In the genomic region with DNA sequence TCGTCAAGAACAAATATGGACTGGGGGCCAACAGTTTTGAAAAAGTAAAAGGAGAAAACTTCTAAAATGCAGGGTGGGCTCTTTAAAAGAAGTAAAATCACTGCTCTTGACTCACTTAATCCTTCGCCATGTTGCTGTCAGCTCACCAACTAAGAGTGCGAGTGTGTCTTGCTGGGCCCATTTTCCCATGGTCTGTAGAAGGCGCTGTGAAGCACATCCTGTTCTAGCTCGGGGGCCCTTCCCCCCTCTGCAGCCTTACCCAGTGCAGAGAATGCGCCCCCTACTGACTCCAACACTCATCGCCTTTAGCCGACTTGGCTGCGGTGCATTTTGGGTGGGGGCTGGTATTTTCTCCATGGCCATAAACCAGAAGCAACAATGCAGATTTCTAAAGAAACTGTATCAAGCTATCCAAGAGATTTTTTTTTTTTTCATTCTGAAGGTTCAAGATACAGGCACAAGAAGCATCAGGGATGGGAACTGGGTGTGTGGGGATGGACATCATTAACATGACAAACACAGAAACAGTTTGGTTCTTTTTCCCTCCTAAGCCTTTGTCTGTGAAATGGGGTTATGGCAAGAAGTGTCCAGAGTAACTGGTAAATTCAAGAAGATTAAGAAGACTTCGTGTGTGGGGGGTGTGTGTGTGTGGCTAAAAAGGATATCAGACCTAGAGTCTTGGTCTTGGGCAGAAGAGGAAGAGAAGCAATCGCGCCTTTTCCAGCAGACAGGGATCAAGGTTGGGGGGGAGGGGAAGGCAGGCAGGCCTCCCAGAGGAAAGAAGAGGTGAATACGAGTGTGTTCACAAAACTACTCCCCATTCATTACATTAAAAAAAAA, we compare ENCODE assay signal across 8 cellular contexts. TPM values are rescaled to one million over a fixed set of nuclear protein-coding genes. Genes with fewer than 3 reads are reported as not detected.
DNase-seq lines count a peak whose midpoint lies in the region; ATAC-seq and TF ChIP-seq lines count a peak whose summit lies in the region.

No MANE protein-coding gene starts in this region.

- no peaks in the 10 kb centered on the region for H3K9me3 ChIP-seq in cardiac muscle cell (ENCODE audit: low read depth)
- no peaks in the 10 kb centered on the region for H3K9me3 ChIP-seq in parathyroid adenoma (ENCODE audit: control insufficient read depth, low read length)
- H3K9me3 ChIP-seq in tibial nerve: no peaks in the 10 kb centered on the region

- H3K9ac ChIP-seq in parathyroid adenoma: no peak overlapping the region

- H3K36me3 Mint-ChIP-seq in activated naive CD8-positive, alpha-beta T cell treated with anti-CD3 and anti-CD28 coated beads, Interleukin-2, amount 10 ng/mL, durations not matched to agents 7 days and 5 days: peaks cover 47% of the 10 kb centered on the region

- POLR2A ChIA-PET in activated naive CD8-positive, alpha-beta T cell treated with anti-CD3 and anti-CD28 coated beads, Interleukin-2, amount 10 ng/mL, durations not matched to agents 7 days and 5 days (lab: Charles Lee): interaction anchor here (0.6 to 5.2 kb wide), 11 partner anchors 8 to 137 kb away, joined by 3 to 130 read pairs (median 4); a partner anchor contains a TSS

- TF ChIP-seq POLR2A in tibial nerve (IDR thresholded peaks at IDR 0.05): no peak

- H3K4me1 ChIP-seq in cardiac muscle cell (ENCODE audit: low read depth) (peaks cover 38% of the 10 kb centered on the region), parathyroid adenoma (peaks cover 24% of the 10 kb centered on the region), tibial nerve (peaks cover 0 to 59% (median 35%) of the 10 kb centered on the region in 4 donors)

- H3K27me3 Mint-ChIP-seq in activated naive CD8-positive, alpha-beta T cell treated with anti-CD3 and anti-CD28 coated beads, Interleukin-2, amount 10 ng/mL, durations not matched to agents 7 days and 5 days: no peaks in the 10 kb centered on the region

- 8 to 11% methylated on average over 13 of the region's 13 CpGs for WGBS in tibial nerve, 2 donors

- peaks cover 4% of the 10 kb centered on the region for H3K36me3 ChIP-seq in GM06990 (ENCODE audit: control insufficient read depth, insufficient read depth, low read length)
- H3K36me3 ChIP-seq in cardiac muscle cell: peaks cover 19% of the 10 kb centered on the region
- H3K36me3 ChIP-seq in parathyroid adenoma (ENCODE audit: control insufficient read depth, insufficient read depth, low read length): no peaks in the 10 kb centered on the region
- H3K36me3 ChIP-seq in tibial nerve: peaks cover 0 to 17% (median 0%) of the 10 kb centered on the region in 3 donors

- peak overlapping the region; percentile 75 for H3K4me2 ChIP-seq in parathyroid adenoma (ENCODE audit: low read length)

- peak overlapping the region; percentile 97 for H3K27ac Mint-ChIP-seq in activated naive CD8-positive, alpha-beta T cell treated with anti-CD3 and anti-CD28 coated beads, Interleukin-2, amount 10 ng/mL, durations not matched to agents 7 days and 5 days

- peak in 1 of 2 donors; percentile 66 for TF ChIP-seq EP300 in tibial nerve (IDR thresholded peaks at IDR 0.05)

- H3K9me3 Mint-ChIP-seq in activated naive CD8-positive, alpha-beta T cell treated with anti-CD3 and anti-CD28 coated beads, Interleukin-2, amount 10 ng/mL, durations not matched to agents 7 days and 5 days: no peaks in the 10 kb centered on the region

- peak; percentile 68 for ATAC-seq in HG02610 (IDR thresholded peaks at IDR 0.05; ENCODE audit: unreplicated experiment)
- peak; percentile 82 for ATAC-seq in SK-N-SH treated with all-trans-retinoic acid at 6 μM for 48 hours
- ATAC-seq in activated naive CD8-positive, alpha-beta T cell treated with anti-CD3 and anti-CD28 coated beads, Interleukin-2, amount 10 ng/mL, durations not matched to agents 7 days and 5 days (ENCODE audit: low read depth): peak; percentile 68

- H3K4me3 Mint-ChIP-seq in activated naive CD8-positive, alpha-beta T cell treated with anti-CD3 and anti-CD28 coated beads, Interleukin-2, amount 10 ng/mL, durations not matched to agents 7 days and 5 days: peak overlapping the region; percentile 95

- H2AFZ ChIP-seq in parathyroid adenoma: no peak overlapping the region

- H3K4me3 ChIP-seq in GM06990 (replicated peaks; ENCODE audit: low read depth, low read length): peak overlapping the region; percentile 85
- H3K4me3 ChIP-seq in cardiac muscle cell: peak overlapping the region; percentile 93
- H3K4me3 ChIP-seq in parathyroid adenoma (ENCODE audit: low read depth, low read length): peak overlapping the region; percentile 66
- peak overlapping the region; percentile 63 to 91 (median 77) for H3K4me3 ChIP-seq in tibial nerve

- H3K27ac ChIP-seq in cardiac muscle cell: peak overlapping the region; percentile 87
- H3K27ac ChIP-seq in parathyroid adenoma: peak overlapping the region; percentile 37
- peak overlapping the region; percentile 78 to 99 (median 86) for H3K27ac ChIP-seq in tibial nerve

- peaks cover 30% of the 10 kb centered on the region for H3K79me2 ChIP-seq in parathyroid adenoma

- H3K4me1 Mint-ChIP-seq in activated naive CD8-positive, alpha-beta T cell treated with anti-CD3 and anti-CD28 coated beads, Interleukin-2, amount 10 ng/mL, durations not matched to agents 7 days and 5 days: peaks cover 49% of the 10 kb centered on the region

- H3K27me3 ChIP-seq in GM06990 (replicated peaks; ENCODE audit: control insufficient read depth, insufficient read depth, low read length) (no peaks in the 10 kb centered on the region), cardiac muscle cell (no peaks in the 10 kb centered on the region), parathyroid adenoma (ENCODE audit: control insufficient read depth, insufficient read depth, low read length) (no peaks in the 10 kb centered on the region), tibial nerve (no peaks in the 10 kb centered on the region)

- TF ChIP-seq CTCF in GM06990 (IDR thresholded peaks at IDR 0.05; ENCODE audit: insufficient read depth, low read length, poor library complexity, severe bottlenecking) (peak; percentile 99), cardiac muscle cell (IDR thresholded peaks at IDR 0.05; ENCODE audit: low read depth, low read length) (peak; percentile 99), parathyroid adenoma (IDR thresholded peaks at IDR 0.05) (peak; percentile 97), tibial nerve (IDR thresholded peaks at IDR 0.05) (peak; percentile 76 to 85 (median 82))

- DNase-seq in GM06990 (ENCODE audit: extremely low read depth, insufficient read length) (peak; percentile 78), NCI-H1092 (lab: John Stamatoyannopoulos, UW) (peak; percentile 84), cardiac muscle cell (ENCODE audit: low read depth in 1 of 2, low spot score in 1 of 2) (peak; percentile 97), tibial nerve (ENCODE audit: low spot score in 2 of 2) (peak; percentile 75 to 87)
- DNase-seq in activated naive CD8-positive, alpha-beta T cell treated with anti-CD3 and anti-CD28 coated beads, Interleukin-2, amount 10 ng/mL, durations not matched to agents 7 days and 5 days: peak; percentile 86

TF ChIP-seq in SK-N-SH treated with all-trans-retinoic acid at 6 μM for 48 hours, 23 proteins besides CTCF, POLR2A, EP300 and RAD21:
- TF ChIP-seq, protein P1, sequence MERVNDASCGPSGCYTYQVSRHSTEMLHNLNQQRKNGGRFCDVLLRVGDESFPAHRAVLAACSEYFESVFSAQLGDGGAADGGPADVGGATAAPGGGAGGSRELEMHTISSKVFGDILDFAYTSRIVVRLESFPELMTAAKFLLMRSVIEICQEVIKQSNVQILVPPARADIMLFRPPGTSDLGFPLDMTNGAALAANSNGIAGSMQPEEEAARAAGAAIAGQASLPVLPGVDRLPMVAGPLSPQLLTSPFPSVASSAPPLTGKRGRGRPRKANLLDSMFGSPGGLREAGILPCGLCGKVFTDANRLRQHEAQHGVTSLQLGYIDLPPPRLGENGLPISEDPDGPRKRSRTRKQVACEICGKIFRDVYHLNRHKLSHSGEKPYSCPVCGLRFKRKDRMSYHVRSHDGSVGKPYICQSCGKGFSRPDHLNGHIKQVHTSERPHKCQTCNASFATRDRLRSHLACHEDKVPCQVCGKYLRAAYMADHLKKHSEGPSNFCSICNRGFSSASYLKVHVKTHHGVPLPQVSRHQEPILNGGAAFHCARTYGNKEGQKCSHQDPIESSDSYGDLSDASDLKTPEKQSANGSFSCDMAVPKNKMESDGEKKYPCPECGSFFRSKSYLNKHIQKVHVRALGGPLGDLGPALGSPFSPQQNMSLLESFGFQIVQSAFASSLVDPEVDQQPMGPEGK (CRISPR knock-in tag; IDR thresholded peaks at IDR 0.05; ENCODE audit: borderline replicate concordance): 0 out of 2 replicates have a peak, but pooled peaks have one; percentile 47
- TF ChIP-seq ZNF8 (CRISPR knock-in tag; IDR thresholded peaks at IDR 0.05) (no peak), GLIS3 (CRISPR knock-in tag; IDR thresholded peaks at IDR 0.05) (0 out of 2 replicates have a peak, but pooled peaks have one; percentile 8)

RNA-seq across cellular contexts. Expression of a gene that starts 1.7 kb away (rescaled TPM):
- 10 to 100 TPM; 75.1 to 77.6 TPM for total RNA-seq in activated naive CD8-positive, alpha-beta T cell treated with anti-CD3 and anti-CD28 coated beads, Interleukin-2, amount 10 ng/mL, durations not matched to agents 7 days and 5 days
- total RNA-seq in cardiac muscle cell (31.1 and 50.8 TPM in 2 replicates), tibial nerve (10 to 100 TPM; 40.2 to 57.9 (median 47.4) TPM)
- 23.2 and 25.2 TPM in 2 replicates for polyA plus RNA-seq in cardiac muscle cell

RNA-seq across cellular contexts. Expression of a gene that starts 28.8 kb away (rescaled TPM):
- 10 to 100 TPM; 48.1 to 48.9 TPM for total RNA-seq in activated naive CD8-positive, alpha-beta T cell treated with anti-CD3 and anti-CD28 coated beads, Interleukin-2, amount 10 ng/mL, durations not matched to agents 7 days and 5 days
- total RNA-seq in cardiac muscle cell (65.2 and 76.2 TPM in 2 replicates), tibial nerve (10 to 100 TPM; 29.4 to 54.2 (median 42.7) TPM)
- polyA plus RNA-seq in cardiac muscle cell: 83.4 and 89.8 TPM in 2 replicates

RNA-seq across cellular contexts. Expression of a gene that starts 29.1 kb away (rescaled TPM):
- total RNA-seq in activated naive CD8-positive, alpha-beta T cell treated with anti-CD3 and anti-CD28 coated beads, Interleukin-2, amount 10 ng/mL, durations not matched to agents 7 days and 5 days: 1 to 10 TPM; 5.3 to 5.8 TPM
- total RNA-seq in cardiac muscle cell (9.4 and 9.6 TPM in 2 replicates), tibial nerve (1 to 10 TPM; 4.2 to 5.7 (median 5.6) TPM)
- 6.2 and 10.3 TPM in 2 replicates for polyA plus RNA-seq in cardiac muscle cell

Comparison
In these comparisons a context has a peak if more than half of its experiments do, and no peak if none do; other contexts are left out.
1. Peak in every context shown above with its lines: DNase-seq, ATAC-seq, H3K4me3 ChIP-seq and H3K27ac ChIP-seq.
2. H3K27ac ChIP-seq: peak in every context shown above with its lines; median percentile 87 in cardiac muscle cell; 86 in tibial nerve; 37 in parathyroid adenoma.